ENCODE assay signal across 8 cellular contexts in genomic region chr19:35090160-35090794, GRCh38. TPM values are rescaled to one million over a fixed set of nuclear protein-coding genes. Genes with fewer than 3 reads are reported as not detected.
DNase-seq lines count a peak whose midpoint lies in the region; ATAC-seq and TF ChIP-seq lines count a peak whose summit lies in the region.

No MANE protein-coding gene starts in this region.

- H3K9me2 ChIP-seq in hepatocyte (replicated peaks; ENCODE audit: insufficient read depth): no peaks in the 10 kb centered on the region

- peak; percentile 43; the same call in 1 of the 2 replicates for TF ChIP-seq CTCF in KMS-11 (conservative IDR thresholded peaks at IDR 0.05; ENCODE audit: low read depth, low read length)
- peak; percentile 59 for TF ChIP-seq CTCF in hepatocyte (IDR thresholded peaks at IDR 0.05; ENCODE audit: poor library complexity)

- no peaks in the 10 kb centered on the region for H3K79me2 ChIP-seq in KMS-11 (ENCODE audit: insufficient read depth, low read depth)
- H3K79me2 ChIP-seq in hepatocyte: no peaks in the 10 kb centered on the region

- H3K9me3 ChIP-seq in hepatocyte (ENCODE audit: low read depth): no peaks in the 10 kb centered on the region

- ATAC-seq in sciatic nerve: peak; percentile 88
- no peak for ATAC-seq in GM18867 (IDR thresholded peaks at IDR 0.05; ENCODE audit: unreplicated experiment)

- DNase-seq in DMS53 treated with DMSO at 0.1 percent for 48 hours (lab: John Stamatoyannopoulos, UW; ENCODE audit: unreplicated experiment) (peak; percentile 87), SHP77 (lab: John Stamatoyannopoulos, UW) (peak; percentile 34 to 49), astrocyte of the hippocampus (ENCODE audit: low read depth, low spot score) (peak; percentile 73), hepatocyte (ENCODE audit: low spot score) (peak; percentile 81), sciatic nerve (ENCODE audit: low spot score) (no peak), NCI-H1048 (lab: John Stamatoyannopoulos, UW) (no peak)

- H3K27me3 ChIP-seq in KMS-11 (ENCODE audit: insufficient read depth, low read depth): peaks cover 30% of the 10 kb centered on the region; the same call in 1 of the 2 replicates
- H3K27me3 ChIP-seq in hepatocyte: no peaks in the 10 kb centered on the region

- H3K27ac ChIP-seq in KMS-11 (no peak overlapping the region), hepatocyte (no peak overlapping the region)

- no peak overlapping the region for H3K9ac ChIP-seq in KMS-11

- 59% methylated on average over 14 of the region's 14 CpGs for WGBS in hepatocyte (ENCODE audit: low lambda C conversion rate, missing lambda C conversion rate)

- H2AFZ ChIP-seq in KMS-11 (ENCODE audit: low read depth) (no peak overlapping the region), hepatocyte (peak overlapping the region; percentile 69)

- H3K36me3 ChIP-seq in KMS-11 (ENCODE audit: insufficient read depth) (no peaks in the 10 kb centered on the region), hepatocyte (replicated peaks; ENCODE audit: insufficient read depth, low read depth) (no peaks in the 10 kb centered on the region)

- H3K4me1 ChIP-seq in KMS-11 (ENCODE audit: low read depth, poor library complexity, severe bottlenecking) (no peaks in the 10 kb centered on the region), hepatocyte (ENCODE audit: insufficient read depth) (peaks cover 10% of the 10 kb centered on the region)

- H4K20me1 ChIP-seq in KMS-11 (ENCODE audit: insufficient read depth): no peaks in the 10 kb centered on the region
- H4K20me1 ChIP-seq in hepatocyte (ENCODE audit: insufficient read depth, poor library complexity, severe bottlenecking): no peaks in the 10 kb centered on the region

- intact Hi-C loops in sciatic nerve (cut with DNase I): no loop called here

- H3K4me2 ChIP-seq in KMS-11: no peak overlapping the region
- H3K4me2 ChIP-seq in hepatocyte: peak overlapping the region; percentile 62

- H3K4me3 ChIP-seq in KMS-11 (IDR thresholded peaks at IDR 0.05; ENCODE audit: insufficient read depth, low read depth, low read length) (no peak overlapping the region), hepatocyte (no peak overlapping the region)

RNA-seq across cellular contexts. Expression of gene FXYD3, which starts 25.3 kb away (rescaled TPM):
- total RNA-seq in hepatocyte: 225 and 235 TPM in 2 replicates
- polyA plus RNA-seq in hepatocyte: 491 and 542 TPM in 2 replicates
- total RNA-seq in sciatic nerve: 24.1 TPM

RNA-seq across cellular contexts. Expression of gene LGI4, which starts 44.6 kb away (rescaled TPM):
- total RNA-seq in hepatocyte (2.4 and 6.3 TPM in 2 replicates), sciatic nerve (244 TPM)
- polyA plus RNA-seq in hepatocyte: 5.2 and 8.8 TPM in 2 replicates

RNA-seq across cellular contexts. Expression of gene FXYD1, which starts 48.3 kb away (rescaled TPM):
- total RNA-seq in hepatocyte: 2.9 and 7.5 TPM in 2 replicates
- polyA plus RNA-seq in hepatocyte: 18.5 and 22.0 TPM in 2 replicates
- total RNA-seq in sciatic nerve: 460 TPM

RNA-seq across cellular contexts. Expression of gene HPN, which starts 48.8 kb away (rescaled TPM):
- total RNA-seq in hepatocyte: 150 and 162 TPM in 2 replicates
- 206 and 241 TPM in 2 replicates for polyA plus RNA-seq in hepatocyte
- total RNA-seq in sciatic nerve: 1.1 TPM

RNA-seq across cellular contexts. Expression of gene FXYD7, which starts 52.8 kb away (rescaled TPM):
- total RNA-seq in hepatocyte: 0.27 TPM in 1 of 2 replicates, not detected in the other
- polyA plus RNA-seq in hepatocyte: 0.22 and 0.46 TPM in 2 replicates
- total RNA-seq in sciatic nerve: 5.5 TPM

Comparison
In these comparisons a context has a peak if more than half of its experiments do, and no peak if none do; other contexts are left out.
1. DNase-seq: peak in DMS53 treated with DMSO at 0.1 percent for 48 hours (single experiment), SHP77 (2 of 2), astrocyte of the hippocampus (single experiment) and hepatocyte (single experiment); none in sciatic nerve (single experiment) and NCI-H1048 (single experiment).
2. RNA of gene LGI4, which starts 44.6 kb away (total RNA-seq): 244 TPM in sciatic nerve (single experiment); 2.4 to 6.3 TPM in hepatocyte; every median in the first group is over 10 times any median in the second.
3. RNA of gene FXYD1, which starts 48.3 kb away (total RNA-seq): 460 TPM in sciatic nerve (single experiment); 2.9 to 7.5 TPM in hepatocyte; every median in the first group is over 10 times any median in the second.